16 cellular contexts compared by ENCODE assay signal in genomic region chrX:74521961-74522833, GRCh38.
DNase-seq lines count a peak whose midpoint lies in the region; ATAC-seq, FAIRE-seq and TF ChIP-seq lines count a peak whose summit lies in the region.
"Had no signal": no experiment of that assay in that cellular context is flagged by ENCODE, and none has a peak within 500 bp of the region (broad histone marks: within the 10 kb centered on the region; RNA-seq: fewer than 3 reads in every experiment).

No MANE protein-coding gene starts in this region.

- peak; percentile 27 for FAIRE-seq in GM12878 (lab: Jason Lieb, UNC)
- FAIRE-seq: islet of Langerhans had no signal

- ATAC-seq in GM12878 (no peak), GM21526 (IDR thresholded peaks at IDR 0.05; ENCODE audit: low FRiP score, unreplicated experiment) (no peak), HG02981 (IDR thresholded peaks at IDR 0.05; ENCODE audit: unreplicated experiment) (no peak)
- ATAC-seq: PC-3 had no signal

- intact Hi-C loops in GM12878 (cut with micrococcal nuclease; ENCODE audit: unreplicated experiment) (no loop called here), testis (cut with DNase I; ENCODE audit: low total_unique reads) (no loop called here), prostate gland (cut with DNase I) (no loop called here)

- H3K9me2 ChIP-seq in hepatocyte (replicated peaks; ENCODE audit: insufficient read depth): no peaks in the 10 kb centered on the region

- H3K9ac ChIP-seq in GM12878 (ENCODE audit: control insufficient read depth, insufficient read depth, low read length): no peak overlapping the region

- 45% methylated on average over 10 of the region's 10 CpGs for WGBS in GM12878 (ENCODE audit: insufficient coverage, insufficient replicate concordance, low lambda C conversion rate, missing lambda C conversion rate)
- WGBS in hepatocyte (ENCODE audit: low lambda C conversion rate, missing lambda C conversion rate): 61% methylated on average over 10 of the region's 10 CpGs
- 49 to 75% methylated on average over 8 to 10 of the region's 10 CpGs for WGBS in testis, 2 donors
- 63% methylated on average over 10 of the region's 10 CpGs for WGBS in prostate gland

- H3K4me2 ChIP-seq in GM12878 (ENCODE audit: control insufficient read depth, insufficient read depth) (no peak overlapping the region), hepatocyte (no peak overlapping the region)

- H4K20me1 ChIP-seq in GM12878 (ENCODE audit: control insufficient read depth, insufficient read depth) (no peaks in the 10 kb centered on the region), hepatocyte (ENCODE audit: insufficient read depth, poor library complexity, severe bottlenecking) (no peaks in the 10 kb centered on the region)

- H3K4me1 ChIP-seq in GM12878 (ENCODE audit: control insufficient read depth, insufficient read depth, low read length) (no peaks in the 10 kb centered on the region), hepatocyte (ENCODE audit: insufficient read depth) (peaks cover 6% of the 10 kb centered on the region), testis (no peaks in the 10 kb centered on the region), prostate gland (replicated peaks) (no peaks in the 10 kb centered on the region)

- H3K27ac ChIP-seq in GM12878 (ENCODE audit: control insufficient read depth, insufficient read depth): no peak overlapping the region
- peak overlapping the region; percentile 66 for H3K27ac ChIP-seq in hepatocyte
- H3K27ac ChIP-seq in testis: no peak overlapping the region
- H3K27ac ChIP-seq in prostate gland: no peak overlapping the region
- H3K27ac ChIP-seq: dorsolateral prefrontal cortex had no signal

- POLR2A ChIA-PET in GM12878 (lab: Charles Lee): no interaction called here

- CTCF ChIA-PET in GM12878 (lab: Yijun Ruan, JAX): interaction anchor here (0.5 to 0.8 kb wide), 2 partner anchors 14 to 665 kb away, joined by 3 to 6 read pairs; no protein-coding TSS in a partner anchor

- H3K4me3 ChIP-seq in HFF-Myc (replicated peaks; ENCODE audit: low read depth, low read length) (no peak overlapping the region), GM12878 (no peak overlapping the region), hepatocyte (no peak overlapping the region), testis (no peak overlapping the region), prostate gland (no peak overlapping the region)
- H3K4me3 ChIP-seq: dorsolateral prefrontal cortex had no signal

- no peaks in the 10 kb centered on the region for H3K79me2 ChIP-seq in GM12878 (ENCODE audit: control insufficient read depth, insufficient read depth, low read length)
- H3K79me2 ChIP-seq in hepatocyte: no peaks in the 10 kb centered on the region

- in situ Hi-C loops in GM12878 (cut with MboI): loop anchor here (10.0 kb wide), 1 partner anchor 57 kb away; no protein-coding TSS in a partner anchor

- no peak for TF ChIP-seq RAD21 in GM12878 (IDR thresholded peaks at IDR 0.05; ENCODE audit: insufficient read depth, low read depth, low read length)

- H3K27me3 ChIP-seq in GM12878 (replicated peaks in 1 of 2; ENCODE audit: control insufficient read depth in 2 of 2, insufficient read depth in 2 of 2, low read length in 1 of 2) (no peaks in the 10 kb centered on the region), hepatocyte (no peaks in the 10 kb centered on the region), testis (no peaks in the 10 kb centered on the region), prostate gland (replicated peaks; ENCODE audit: insufficient read depth) (no peaks in the 10 kb centered on the region)

- H3K9me3 ChIP-seq in GM12878 (replicated peaks; ENCODE audit: control insufficient read depth, insufficient read depth, low read length) (no peaks in the 10 kb centered on the region), hepatocyte (ENCODE audit: low read depth) (no peaks in the 10 kb centered on the region), testis (no peaks in the 10 kb centered on the region), prostate gland (no peaks in the 10 kb centered on the region)

- no peak for TF ChIP-seq EP300 in GM12878 (IDR thresholded peaks at IDR 0.05; ENCODE audit: borderline replicate concordance in 1 of 2, control insufficient read depth in 1 of 2, low read depth in 2 of 2, low read length in 2 of 2)

- H3K36me3 ChIP-seq in GM12878 (ENCODE audit: control insufficient read depth in 2 of 2, insufficient read depth in 2 of 2, low read length in 1 of 2) (no peaks in the 10 kb centered on the region), hepatocyte (replicated peaks; ENCODE audit: insufficient read depth, low read depth) (no peaks in the 10 kb centered on the region), testis (ENCODE audit: low read depth, missing control alignments) (no peaks in the 10 kb centered on the region), prostate gland (no peaks in the 10 kb centered on the region)

- no TSS peak for BruUV-seq in GM12878 (replicated peaks; lab: Mats Ljungman, UMichigan)

- H2AFZ ChIP-seq in GM12878 (ENCODE audit: control insufficient read depth, low read depth, low read length) (no peak overlapping the region), hepatocyte (no peak overlapping the region)

- DNase-seq in HFF-Myc (ENCODE audit: extremely low read depth, low read depth) (peak; percentile 84), GM12878 (ENCODE audit: low read depth, low spot score) (no peak), hepatocyte (ENCODE audit: low spot score) (peak; percentile 15), testis (peak; percentile 14), prostate gland (ENCODE audit: low spot score) (no peak)
- DNase-seq in effector CD4-positive, alpha-beta T cell: no peak
- DNase-seq: activated CD4-positive, CD25-positive, alpha-beta regulatory T cell treated with anti-CD3 and anti-CD28 coated beads, Interleukin-2, amount 50 U/mL, for 72 hours; amniotic stem cell; dorsolateral prefrontal cortex; foreskin melanocyte; NCI-H446 treated with DMSO at 0.1 percent for 48 hours; PC-3; stimulated activated CD4-positive, alpha-beta T cell treated with anti-CD3 and anti-CD28 coated beads, Interleukin-1b, Interleukin-23, amount 100 ng/mL, for 48 hours had no signal

- TF ChIP-seq CTCF in HFF-Myc (IDR thresholded peaks at IDR 0.05; ENCODE audit: low read depth, low read length, missing control alignments) (no peak), GM12878 (IDR thresholded peaks at IDR 0.05 in 2 of 3, conservative IDR thresholded peaks at IDR 0.05 in 1 of 3; ENCODE audit: control insufficient read depth in 2 of 3, extremely low read depth in 1 of 3, insufficient read depth in 1 of 3, low read depth in 3 of 3, low read length in 3 of 3) (no peak), hepatocyte (IDR thresholded peaks at IDR 0.05; ENCODE audit: poor library complexity) (no peak), testis (IDR thresholded peaks at IDR 0.05) (no peak), prostate gland (IDR thresholded peaks at IDR 0.05) (no peak)

- SMC1A ChIA-PET in GM12878 (lab: Charles Lee; ENCODE audit: uncharacterized antibody, unreplicated experiment): no interaction called here

- RAD21 ChIA-PET in GM12878 (lab: Charles Lee; ENCODE audit: unreplicated experiment): no interaction called here

- no peak for TF ChIP-seq POLR2A in GM12878 (IDR thresholded peaks at IDR 0.05; ENCODE audit: low read depth, low read length)
- no peak for TF ChIP-seq POLR2A in testis (IDR thresholded peaks at IDR 0.05)
- TF ChIP-seq POLR2A in prostate gland (IDR thresholded peaks at IDR 0.05): no peak

TF ChIP-seq in GM12878, 131 proteins besides CTCF, POLR2A, EP300 and RAD21:
- TF ChIP-seq USF1 (IDR thresholded peaks at IDR 0.05; ENCODE audit: borderline replicate concordance, extremely low read length, insufficient read depth, low read depth, low read length): no peak
- TF ChIP-seq EED (IDR thresholded peaks at IDR 0.05; ENCODE audit: low read depth): no peak
- no peak for TF ChIP-seq SUZ12 (IDR thresholded peaks at IDR 0.05; ENCODE audit: unreplicated experiment)
- TF ChIP-seq ATF7 (IDR thresholded peaks at IDR 0.05; ENCODE audit: low read depth): no peak

Comparison
In these comparisons a context has a peak if more than half of its experiments do, and no peak if none do; other contexts are left out.
1. DNase-seq: peak in HFF-Myc (single experiment), hepatocyte (single experiment) and testis (single experiment); none in GM12878 (single experiment), effector CD4-positive, alpha-beta T cell (single experiment) and prostate gland (single experiment).